Comparison of ENCODE assay signal across 22 cellular contexts in the genomic region with DNA sequence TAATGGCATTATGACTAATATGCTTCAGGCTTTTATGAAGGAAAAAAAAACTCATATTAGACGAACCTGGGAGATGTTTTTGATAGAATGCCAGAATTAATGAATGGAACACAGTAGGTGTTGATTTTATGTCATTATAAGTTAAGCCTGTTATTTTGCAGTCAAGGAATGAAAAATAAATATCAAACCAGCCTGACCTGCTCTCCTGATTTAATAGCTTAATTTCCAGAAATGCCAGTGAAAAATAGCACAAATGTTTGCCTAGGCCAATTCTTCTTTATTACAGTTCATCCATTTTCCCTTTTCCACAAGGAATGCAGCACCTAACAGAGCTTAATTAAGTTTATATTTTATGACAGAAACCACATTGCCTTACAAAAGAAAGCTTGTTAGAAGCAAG.
DNase-seq lines count a peak whose midpoint lies in the region; ATAC-seq and TF ChIP-seq lines count a peak whose summit lies in the region.
"Had no signal": no experiment of that assay in that cellular context is flagged by ENCODE, and none has a peak within 500 bp of the region (broad histone marks: within the 10 kb centered on the region; RNA-seq: fewer than 3 reads in every experiment).

No MANE protein-coding gene starts in this region.

- peaks cover 4% of the 10 kb centered on the region for H3K9me3 Mint-ChIP-seq in mesothelial cell of epicardium
- H3K9me3 Mint-ChIP-seq in stimulated activated naive CD8-positive, alpha-beta T cell treated with anti-CD3 and anti-CD28 coated beads, Interleukin-15, amount 100 ng/mL, for 72 hours = no peaks in the 10 kb centered on the region
- H3K9me3 Mint-ChIP-seq: CD8-positive, alpha-beta T cell had no signal

- H3K4me3 ChIP-seq in SK-N-SH (ENCODE audit: low read depth in 2 of 2, low read length in 1 of 2) (no peak overlapping the region), ascending aorta (no peak overlapping the region)
- H3K4me3 ChIP-seq: SJSA1 had no signal

- no peaks in the 10 kb centered on the region for H3F3A ChIP-seq in SK-N-SH (replicated peaks; ENCODE audit: insufficient read depth)

- H3K79me2 ChIP-seq in SK-N-SH (ENCODE audit: insufficient read depth) = no peaks in the 10 kb centered on the region

- H3K27ac ChIP-seq in SK-N-SH (ENCODE audit: low read depth in 2 of 2, low read length in 1 of 2) = no peak overlapping the region
- H3K27ac ChIP-seq in ascending aorta = peak overlapping the region; percentile 67 to 72
- H3K27ac ChIP-seq: 22Rv1, C4-2B, SJSA1 had no signal

- H3K27me3 Mint-ChIP-seq in mesothelial cell of epicardium (ENCODE audit: low read depth) = no peaks in the 10 kb centered on the region
- no peaks in the 10 kb centered on the region for H3K27me3 Mint-ChIP-seq in stimulated activated naive CD8-positive, alpha-beta T cell treated with anti-CD3 and anti-CD28 coated beads, Interleukin-15, amount 100 ng/mL, for 72 hours

- DNase-seq in SK-N-SH (no peak), ascending aorta (ENCODE audit: low spot score in 2 of 2) (no peak), mesothelial cell of epicardium (ENCODE audit: low spot score in 2 of 2, unreplicated experiment in 2 of 2) (no peak), cerebellar nuclear complex (lab: John Stamatoyannopoulos, UW) (no peak)
- DNase-seq in stimulated activated naive CD8-positive, alpha-beta T cell treated with anti-CD3 and anti-CD28 coated beads, Interleukin-15, amount 100 ng/mL, for 72 hours = no peak
- DNase-seq: Calu3; CD8-positive, alpha-beta T cell; DND-41; KBM-7; MV-4-11; NCI-H1105; NCI-H1436 treated with DMSO at 0.1 percent for 48 hours; NCI-H187 treated with DMSO at 0.1 percent for 48 hours; NCI-H524 treated with DMSO at 0.1 percent for 48 hours; Right ventricle myocardium superior; RPMI8226 had no signal

- H3K4me3 Mint-ChIP-seq in mesothelial cell of epicardium = no peak overlapping the region
- no peak overlapping the region for H3K4me3 Mint-ChIP-seq in stimulated activated naive CD8-positive, alpha-beta T cell treated with anti-CD3 and anti-CD28 coated beads, Interleukin-15, amount 100 ng/mL, for 72 hours
- H3K4me3 Mint-ChIP-seq: B cell; CD8-positive, alpha-beta T cell had no signal

- intact Hi-C loops in ascending aorta (cut with DNase I) = no loop called here

- H3K4me2 ChIP-seq in SK-N-SH = no peak overlapping the region

- no peaks in the 10 kb centered on the region for H3K36me3 Mint-ChIP-seq in mesothelial cell of epicardium
- H3K36me3 Mint-ChIP-seq: CD8-positive, alpha-beta T cell had no signal

- POLR2A ChIA-PET in SK-N-SH (lab: Yijun Ruan, JAX) = no interaction called here

- TF ChIP-seq CTCF in SK-N-SH (IDR thresholded peaks at IDR 0.05) (no peak), ascending aorta (IDR thresholded peaks at IDR 0.05) (no peak), mesothelial cell of epicardium (IDR thresholded peaks at IDR 0.05; ENCODE audit: unreplicated experiment) (no peak)

- WGBS in SK-N-SH (ENCODE audit: low lambda C conversion rate) = 2% methylated on average over 1 of the region's 1 CpG

- H3K9ac ChIP-seq in SK-N-SH = no peak overlapping the region

- no peaks in the 10 kb centered on the region for H3K36me3 ChIP-seq in SK-N-SH (replicated peaks in 1 of 2; ENCODE audit: control insufficient read depth in 1 of 2, insufficient read depth in 2 of 2, low read length in 1 of 2)
- no peaks in the 10 kb centered on the region for H3K36me3 ChIP-seq in ascending aorta
- H3K36me3 ChIP-seq: SJSA1 had no signal

- ATAC-seq in SK-N-SH treated with all-trans-retinoic acid at 6 μM for 48 hours (no peak), GM18517 (IDR thresholded peaks at IDR 0.05; ENCODE audit: unreplicated experiment) (no peak)
- ATAC-seq in stimulated activated naive CD8-positive, alpha-beta T cell treated with anti-CD3 and anti-CD28 coated beads, Interleukin-15, amount 100 ng/mL, for 72 hours = no peak
- ATAC-seq: CD8-positive, alpha-beta T cell had no signal

- no peaks in the 10 kb centered on the region for H3K9me2 ChIP-seq in SK-N-SH

- CTCF ChIA-PET in SK-N-SH (lab: Yijun Ruan, JAX) = interaction anchor here (1.4 kb wide), 2 partner anchors 15 to 33 kb away, joined by 3 to 4 read pairs; no protein-coding TSS in a partner anchor

- H2AFZ ChIP-seq in SK-N-SH (ENCODE audit: low read depth) = no peak overlapping the region

- peaks cover 30% of the 10 kb centered on the region for H3K4me1 Mint-ChIP-seq in mesothelial cell of epicardium
- H3K4me1 Mint-ChIP-seq in stimulated activated naive CD8-positive, alpha-beta T cell treated with anti-CD3 and anti-CD28 coated beads, Interleukin-15, amount 100 ng/mL, for 72 hours = no peaks in the 10 kb centered on the region
- H3K4me1 Mint-ChIP-seq: B cell had no signal

- no peak for TF ChIP-seq RAD21 in SK-N-SH (IDR thresholded peaks at IDR 0.05; ENCODE audit: low read length)

- peak overlapping the region; percentile 92 for H3K27ac Mint-ChIP-seq in mesothelial cell of epicardium
- H3K27ac Mint-ChIP-seq in stimulated activated naive CD8-positive, alpha-beta T cell treated with anti-CD3 and anti-CD28 coated beads, Interleukin-15, amount 100 ng/mL, for 72 hours = no peak overlapping the region
- H3K27ac Mint-ChIP-seq: B cell; CD8-positive, alpha-beta T cell had no signal

- H3K9me3 ChIP-seq in SK-N-SH (no peaks in the 10 kb centered on the region), ascending aorta (no peaks in the 10 kb centered on the region)
- H3K9me3 ChIP-seq: SJSA1 had no signal

- H3K4me1 ChIP-seq in SK-N-SH (ENCODE audit: control insufficient read depth in 1 of 2, insufficient read depth in 2 of 2, low read depth in 1 of 2, low read length in 1 of 2) = peaks cover 0 to 2% of the 10 kb centered on the region in 2 experiments; a peak in 1 of 4 replicates
- peaks cover 0 to 8% of the 10 kb centered on the region in 2 donors for H3K4me1 ChIP-seq in ascending aorta
- H3K4me1 ChIP-seq: SJSA1 had no signal

- TF ChIP-seq EP300 in SK-N-SH (IDR thresholded peaks at IDR 0.05; ENCODE audit: borderline replicate concordance in 1 of 2, low read depth in 1 of 2, low read length in 1 of 2) = no peak

- H3K27me3 ChIP-seq in SK-N-SH (ENCODE audit: insufficient read depth) = no peaks in the 10 kb centered on the region
- no peaks in the 10 kb centered on the region for H3K27me3 ChIP-seq in ascending aorta
- H3K27me3 ChIP-seq: SJSA1 had no signal

- H4K20me1 ChIP-seq in SK-N-SH (ENCODE audit: insufficient read depth) = no peaks in the 10 kb centered on the region

TF ChIP-seq in SK-N-SH treated with all-trans-retinoic acid at 6 μM for 48 hours, 23 proteins besides CTCF, POLR2A, EP300 and RAD21 (continues in another document):
- no peak for TF ChIP-seq OSR1 (CRISPR knock-in tag; IDR thresholded peaks at IDR 0.05)
- peak; percentile 95 for TF ChIP-seq ISL1 (CRISPR knock-in tag; IDR thresholded peaks at IDR 0.05)
- TF ChIP-seq ZFP30 (CRISPR knock-in tag; IDR thresholded peaks at IDR 0.05) = no peak
- TF ChIP-seq, protein P1, sequence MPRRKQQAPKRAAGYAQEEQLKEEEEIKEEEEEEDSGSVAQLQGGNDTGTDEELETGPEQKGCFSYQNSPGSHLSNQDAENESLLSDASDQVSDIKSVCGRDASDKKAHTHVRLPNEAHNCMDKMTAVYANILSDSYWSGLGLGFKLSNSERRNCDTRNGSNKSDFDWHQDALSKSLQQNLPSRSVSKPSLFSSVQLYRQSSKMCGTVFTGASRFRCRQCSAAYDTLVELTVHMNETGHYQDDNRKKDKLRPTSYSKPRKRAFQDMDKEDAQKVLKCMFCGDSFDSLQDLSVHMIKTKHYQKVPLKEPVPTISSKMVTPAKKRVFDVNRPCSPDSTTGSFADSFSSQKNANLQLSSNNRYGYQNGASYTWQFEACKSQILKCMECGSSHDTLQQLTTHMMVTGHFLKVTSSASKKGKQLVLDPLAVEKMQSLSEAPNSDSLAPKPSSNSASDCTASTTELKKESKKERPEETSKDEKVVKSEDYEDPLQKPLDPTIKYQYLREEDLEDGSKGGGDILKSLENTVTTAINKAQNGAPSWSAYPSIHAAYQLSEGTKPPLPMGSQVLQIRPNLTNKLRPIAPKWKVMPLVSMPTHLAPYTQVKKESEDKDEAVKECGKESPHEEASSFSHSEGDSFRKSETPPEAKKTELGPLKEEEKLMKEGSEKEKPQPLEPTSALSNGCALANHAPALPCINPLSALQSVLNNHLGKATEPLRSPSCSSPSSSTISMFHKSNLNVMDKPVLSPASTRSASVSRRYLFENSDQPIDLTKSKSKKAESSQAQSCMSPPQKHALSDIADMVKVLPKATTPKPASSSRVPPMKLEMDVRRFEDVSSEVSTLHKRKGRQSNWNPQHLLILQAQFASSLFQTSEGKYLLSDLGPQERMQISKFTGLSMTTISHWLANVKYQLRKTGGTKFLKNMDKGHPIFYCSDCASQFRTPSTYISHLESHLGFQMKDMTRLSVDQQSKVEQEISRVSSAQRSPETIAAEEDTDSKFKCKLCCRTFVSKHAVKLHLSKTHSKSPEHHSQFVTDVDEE (CRISPR knock-in tag; IDR thresholded peaks at IDR 0.05) = 0 out of 2 replicates have a peak, but pooled peaks have one; percentile 42

TF ChIP-seq in SK-N-SH, 30 proteins besides CTCF, POLR2A, EP300 and RAD21 (continues in another document):
- no peak for TF ChIP-seq TEAD4 (IDR thresholded peaks at IDR 0.05; ENCODE audit: borderline replicate concordance, insufficient read depth)
- TF ChIP-seq, protein P2, sequence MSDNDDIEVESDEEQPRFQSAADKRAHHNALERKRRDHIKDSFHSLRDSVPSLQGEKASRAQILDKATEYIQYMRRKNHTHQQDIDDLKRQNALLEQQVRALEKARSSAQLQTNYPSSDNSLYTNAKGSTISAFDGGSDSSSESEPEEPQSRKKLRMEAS (IDR thresholded peaks at IDR 0.05; ENCODE audit: low read depth) = no peak
- no peak for TF ChIP-seq FOXM1 (IDR thresholded peaks at IDR 0.05; ENCODE audit: low read depth)
- no peak for TF ChIP-seq MEF2A (IDR thresholded peaks at IDR 0.05; ENCODE audit: borderline replicate concordance, low read depth)
- TF ChIP-seq, protein P3, sequence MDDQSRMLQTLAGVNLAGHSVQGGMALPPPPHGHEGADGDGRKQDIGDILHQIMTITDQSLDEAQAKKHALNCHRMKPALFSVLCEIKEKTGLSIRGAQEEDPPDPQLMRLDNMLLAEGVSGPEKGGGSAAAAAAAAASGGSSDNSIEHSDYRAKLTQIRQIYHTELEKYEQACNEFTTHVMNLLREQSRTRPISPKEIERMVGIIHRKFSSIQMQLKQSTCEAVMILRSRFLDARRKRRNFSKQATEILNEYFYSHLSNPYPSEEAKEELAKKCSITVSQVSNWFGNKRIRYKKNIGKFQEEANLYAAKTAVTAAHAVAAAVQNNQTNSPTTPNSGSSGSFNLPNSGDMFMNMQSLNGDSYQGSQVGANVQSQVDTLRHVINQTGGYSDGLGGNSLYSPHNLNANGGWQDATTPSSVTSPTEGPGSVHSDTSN (IDR thresholded peaks at IDR 0.05) = no peak
- no peak for TF ChIP-seq SIN3A (IDR thresholded peaks at IDR 0.05; ENCODE audit: borderline replicate concordance, low read depth, low read length)
- no peak for TF ChIP-seq RCOR1 (IDR thresholded peaks at IDR 0.05; ENCODE audit: low read length)

Comparison
In these comparisons a context has a peak if more than half of its experiments do, and no peak if none do; other contexts are left out.
1. H3K27ac ChIP-seq: peak in ascending aorta (2 of 2); none in SK-N-SH (0 of 2).